ENCODE assay signal across 1 cellular context in the genomic region with DNA sequence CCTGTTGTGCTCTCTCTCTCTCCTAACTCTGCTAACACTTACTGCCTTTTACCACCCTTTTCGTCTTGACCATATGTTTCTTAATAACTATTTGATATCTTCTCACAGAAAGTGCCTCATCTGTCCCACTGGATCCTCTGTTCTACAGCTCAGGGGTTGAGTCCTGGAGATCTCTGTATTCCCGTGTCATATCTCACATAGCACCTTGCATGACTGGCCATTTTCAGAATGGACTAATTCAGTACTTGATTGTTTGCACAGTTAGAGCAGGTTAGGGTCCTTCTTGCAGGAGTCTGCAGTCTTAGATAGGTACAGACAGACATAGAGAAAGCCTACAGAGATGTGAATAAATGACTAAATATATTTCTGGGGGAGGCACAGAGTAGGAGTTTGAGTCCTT.
TF ChIP-seq lines count a peak whose summit lies in the region.

No MANE protein-coding gene starts in this region.

TF ChIP-seq in K562, 482 proteins besides CTCF, POLR2A, EP300 and RAD21 (continued from another document and continues in another):
- TF ChIP-seq, protein P1, sequence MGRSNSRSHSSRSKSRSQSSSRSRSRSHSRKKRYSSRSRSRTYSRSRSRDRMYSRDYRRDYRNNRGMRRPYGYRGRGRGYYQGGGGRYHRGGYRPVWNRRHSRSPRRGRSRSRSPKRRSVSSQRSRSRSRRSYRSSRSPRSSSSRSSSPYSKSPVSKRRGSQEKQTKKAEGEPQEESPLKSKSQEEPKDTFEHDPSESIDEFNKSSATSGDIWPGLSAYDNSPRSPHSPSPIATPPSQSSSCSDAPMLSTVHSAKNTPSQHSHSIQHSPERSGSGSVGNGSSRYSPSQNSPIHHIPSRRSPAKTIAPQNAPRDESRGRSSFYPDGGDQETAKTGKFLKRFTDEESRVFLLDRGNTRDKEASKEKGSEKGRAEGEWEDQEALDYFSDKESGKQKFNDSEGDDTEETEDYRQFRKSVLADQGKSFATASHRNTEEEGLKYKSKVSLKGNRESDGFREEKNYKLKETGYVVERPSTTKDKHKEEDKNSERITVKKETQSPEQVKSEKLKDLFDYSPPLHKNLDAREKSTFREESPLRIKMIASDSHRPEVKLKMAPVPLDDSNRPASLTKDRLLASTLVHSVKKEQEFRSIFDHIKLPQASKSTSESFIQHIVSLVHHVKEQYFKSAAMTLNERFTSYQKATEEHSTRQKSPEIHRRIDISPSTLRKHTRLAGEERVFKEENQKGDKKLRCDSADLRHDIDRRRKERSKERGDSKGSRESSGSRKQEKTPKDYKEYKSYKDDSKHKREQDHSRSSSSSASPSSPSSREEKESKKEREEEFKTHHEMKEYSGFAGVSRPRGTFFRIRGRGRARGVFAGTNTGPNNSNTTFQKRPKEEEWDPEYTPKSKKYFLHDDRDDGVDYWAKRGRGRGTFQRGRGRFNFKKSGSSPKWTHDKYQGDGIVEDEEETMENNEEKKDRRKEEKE (IDR thresholded peaks at IDR 0.05; ENCODE audit: borderline replicate concordance in 1 of 2, control insufficient read depth in 1 of 2, low read depth in 2 of 2, low read length in 1 of 2), result peak in 1 of 2 experiments; percentile 54; a peak in 1 of 4 replicates
- no peak for TF ChIP-seq POLR2B (IDR thresholded peaks at IDR 0.05; ENCODE audit: low read depth, partially characterized antibody)
- no peak for TF ChIP-seq ZNF224 (CRISPR knock-in tag; IDR thresholded peaks at IDR 0.05)
- no peak for TF ChIP-seq LCOR (CRISPR knock-in tag; IDR thresholded peaks at IDR 0.05)
- TF ChIP-seq ARNT (IDR thresholded peaks at IDR 0.05), result peak in 1 of 2 experiments; percentile 44; a peak in 1 of 4 replicates
- TF ChIP-seq GATAD2A (IDR thresholded peaks at IDR 0.05), result 0 out of 2 replicates have a peak, but pooled peaks have one; percentile 24
- no peak for TF ChIP-seq RFX1 (IDR thresholded peaks at IDR 0.05)
- no peak for TF ChIP-seq GATAD2B (IDR thresholded peaks at IDR 0.05; ENCODE audit: borderline replicate concordance)
- TF ChIP-seq SP2 (IDR thresholded peaks at IDR 0.05; ENCODE audit: extremely low read depth, low read depth, low read length, poor library complexity, severe bottlenecking), result no peak
- no peak for TF ChIP-seq CC2D1A (IDR thresholded peaks at IDR 0.05)
- TF ChIP-seq GTF2E2 (tag; IDR thresholded peaks at IDR 0.05), result no peak
- peak; percentile 73 for TF ChIP-seq MAFF (IDR thresholded peaks at IDR 0.05; ENCODE audit: low read length)
- TF ChIP-seq NRF1 (conservative IDR thresholded peaks at IDR 0.05 in 1 of 2, IDR thresholded peaks at IDR 0.05 in 1 of 2), result no peak
- no peak for TF ChIP-seq ESRRA (IDR thresholded peaks at IDR 0.05; ENCODE audit: borderline replicate concordance, low read depth)
- TF ChIP-seq, protein P2, sequence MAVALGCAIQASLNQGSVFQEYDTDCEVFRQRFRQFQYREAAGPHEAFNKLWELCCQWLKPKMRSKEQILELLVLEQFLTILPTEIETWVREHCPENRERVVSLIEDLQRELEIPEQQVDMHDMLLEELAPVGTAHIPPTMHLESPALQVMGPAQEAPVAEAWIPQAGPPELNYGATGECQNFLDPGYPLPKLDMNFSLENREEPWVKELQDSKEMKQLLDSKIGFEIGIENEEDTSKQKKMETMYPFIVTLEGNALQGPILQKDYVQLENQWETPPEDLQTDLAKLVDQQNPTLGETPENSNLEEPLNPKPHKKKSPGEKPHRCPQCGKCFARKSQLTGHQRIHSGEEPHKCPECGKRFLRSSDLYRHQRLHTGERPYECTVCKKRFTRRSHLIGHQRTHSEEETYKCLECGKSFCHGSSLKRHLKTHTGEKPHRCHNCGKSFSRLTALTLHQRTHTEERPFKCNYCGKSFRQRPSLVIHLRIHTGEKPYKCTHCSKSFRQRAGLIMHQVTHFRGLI (CRISPR knock-in tag; IDR thresholded peaks at IDR 0.05), result no peak
- TF ChIP-seq, protein P3, sequence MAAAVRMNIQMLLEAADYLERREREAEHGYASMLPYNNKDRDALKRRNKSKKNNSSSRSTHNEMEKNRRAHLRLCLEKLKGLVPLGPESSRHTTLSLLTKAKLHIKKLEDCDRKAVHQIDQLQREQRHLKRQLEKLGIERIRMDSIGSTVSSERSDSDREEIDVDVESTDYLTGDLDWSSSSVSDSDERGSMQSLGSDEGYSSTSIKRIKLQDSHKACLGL (CRISPR knock-in tag; IDR thresholded peaks at IDR 0.05; ENCODE audit: borderline replicate concordance, poor library complexity, severe bottlenecking), result no peak
- TF ChIP-seq, protein P4, sequence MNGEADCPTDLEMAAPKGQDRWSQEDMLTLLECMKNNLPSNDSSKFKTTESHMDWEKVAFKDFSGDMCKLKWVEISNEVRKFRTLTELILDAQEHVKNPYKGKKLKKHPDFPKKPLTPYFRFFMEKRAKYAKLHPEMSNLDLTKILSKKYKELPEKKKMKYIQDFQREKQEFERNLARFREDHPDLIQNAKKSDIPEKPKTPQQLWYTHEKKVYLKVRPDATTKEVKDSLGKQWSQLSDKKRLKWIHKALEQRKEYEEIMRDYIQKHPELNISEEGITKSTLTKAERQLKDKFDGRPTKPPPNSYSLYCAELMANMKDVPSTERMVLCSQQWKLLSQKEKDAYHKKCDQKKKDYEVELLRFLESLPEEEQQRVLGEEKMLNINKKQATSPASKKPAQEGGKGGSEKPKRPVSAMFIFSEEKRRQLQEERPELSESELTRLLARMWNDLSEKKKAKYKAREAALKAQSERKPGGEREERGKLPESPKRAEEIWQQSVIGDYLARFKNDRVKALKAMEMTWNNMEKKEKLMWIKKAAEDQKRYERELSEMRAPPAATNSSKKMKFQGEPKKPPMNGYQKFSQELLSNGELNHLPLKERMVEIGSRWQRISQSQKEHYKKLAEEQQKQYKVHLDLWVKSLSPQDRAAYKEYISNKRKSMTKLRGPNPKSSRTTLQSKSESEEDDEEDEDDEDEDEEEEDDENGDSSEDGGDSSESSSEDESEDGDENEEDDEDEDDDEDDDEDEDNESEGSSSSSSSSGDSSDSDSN (IDR thresholded peaks at IDR 0.05; ENCODE audit: borderline replicate concordance in 1 of 2, low read depth in 2 of 2, low read length in 2 of 2), result no peak
- TF ChIP-seq SMAD3 (CRISPR knock-in tag; conservative IDR thresholded peaks at IDR 0.05), result no peak
- TF ChIP-seq ZNF644 (tag; IDR thresholded peaks at IDR 0.05; ENCODE audit: low read depth), result no peak
- TF ChIP-seq MEF2A (IDR thresholded peaks at IDR 0.05; ENCODE audit: control insufficient read depth, low read depth, low read length), result no peak
- TF ChIP-seq BHLHE40 (IDR thresholded peaks at IDR 0.05; ENCODE audit: low read length), result 0 out of 2 replicates have a peak, but pooled peaks have one; percentile 21
- peak; percentile 73 for TF ChIP-seq SMARCE1 (IDR thresholded peaks at IDR 0.05)
- TF ChIP-seq PURB (CRISPR knock-in tag; IDR thresholded peaks at IDR 0.05; ENCODE audit: low read depth), result no peak
- TF ChIP-seq, protein P5, sequence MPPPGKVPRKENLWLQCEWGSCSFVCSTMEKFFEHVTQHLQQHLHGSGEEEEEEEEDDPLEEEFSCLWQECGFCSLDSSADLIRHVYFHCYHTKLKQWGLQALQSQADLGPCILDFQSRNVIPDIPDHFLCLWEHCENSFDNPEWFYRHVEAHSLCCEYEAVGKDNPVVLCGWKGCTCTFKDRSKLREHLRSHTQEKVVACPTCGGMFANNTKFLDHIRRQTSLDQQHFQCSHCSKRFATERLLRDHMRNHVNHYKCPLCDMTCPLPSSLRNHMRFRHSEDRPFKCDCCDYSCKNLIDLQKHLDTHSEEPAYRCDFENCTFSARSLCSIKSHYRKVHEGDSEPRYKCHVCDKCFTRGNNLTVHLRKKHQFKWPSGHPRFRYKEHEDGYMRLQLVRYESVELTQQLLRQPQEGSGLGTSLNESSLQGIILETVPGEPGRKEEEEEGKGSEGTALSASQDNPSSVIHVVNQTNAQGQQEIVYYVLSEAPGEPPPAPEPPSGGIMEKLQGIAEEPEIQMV (tag; conservative IDR thresholded peaks at IDR 0.05; ENCODE audit: low read depth), result no peak
- TF ChIP-seq CBFA2T2 (conservative IDR thresholded peaks at IDR 0.05), result peak; percentile 89
- TF ChIP-seq, protein P6, sequence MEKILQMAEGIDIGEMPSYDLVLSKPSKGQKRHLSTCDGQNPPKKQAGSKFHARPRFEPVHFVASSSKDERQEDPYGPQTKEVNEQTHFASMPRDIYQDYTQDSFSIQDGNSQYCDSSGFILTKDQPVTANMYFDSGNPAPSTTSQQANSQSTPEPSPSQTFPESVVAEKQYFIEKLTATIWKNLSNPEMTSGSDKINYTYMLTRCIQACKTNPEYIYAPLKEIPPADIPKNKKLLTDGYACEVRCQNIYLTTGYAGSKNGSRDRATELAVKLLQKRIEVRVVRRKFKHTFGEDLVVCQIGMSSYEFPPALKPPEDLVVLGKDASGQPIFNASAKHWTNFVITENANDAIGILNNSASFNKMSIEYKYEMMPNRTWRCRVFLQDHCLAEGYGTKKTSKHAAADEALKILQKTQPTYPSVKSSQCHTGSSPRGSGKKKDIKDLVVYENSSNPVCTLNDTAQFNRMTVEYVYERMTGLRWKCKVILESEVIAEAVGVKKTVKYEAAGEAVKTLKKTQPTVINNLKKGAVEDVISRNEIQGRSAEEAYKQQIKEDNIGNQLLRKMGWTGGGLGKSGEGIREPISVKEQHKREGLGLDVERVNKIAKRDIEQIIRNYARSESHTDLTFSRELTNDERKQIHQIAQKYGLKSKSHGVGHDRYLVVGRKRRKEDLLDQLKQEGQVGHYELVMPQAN (IDR thresholded peaks at IDR 0.05; ENCODE audit: borderline replicate concordance), result no peak
- no peak for TF ChIP-seq MEF2D (tag; conservative IDR thresholded peaks at IDR 0.05; ENCODE audit: low read depth)
- TF ChIP-seq, protein P7, sequence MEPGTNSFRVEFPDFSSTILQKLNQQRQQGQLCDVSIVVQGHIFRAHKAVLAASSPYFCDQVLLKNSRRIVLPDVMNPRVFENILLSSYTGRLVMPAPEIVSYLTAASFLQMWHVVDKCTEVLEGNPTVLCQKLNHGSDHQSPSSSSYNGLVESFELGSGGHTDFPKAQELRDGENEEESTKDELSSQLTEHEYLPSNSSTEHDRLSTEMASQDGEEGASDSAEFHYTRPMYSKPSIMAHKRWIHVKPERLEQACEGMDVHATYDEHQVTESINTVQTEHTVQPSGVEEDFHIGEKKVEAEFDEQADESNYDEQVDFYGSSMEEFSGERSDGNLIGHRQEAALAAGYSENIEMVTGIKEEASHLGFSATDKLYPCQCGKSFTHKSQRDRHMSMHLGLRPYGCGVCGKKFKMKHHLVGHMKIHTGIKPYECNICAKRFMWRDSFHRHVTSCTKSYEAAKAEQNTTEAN (CRISPR knock-in tag; IDR thresholded peaks at IDR 0.05), result no peak
- TF ChIP-seq KDM4B (IDR thresholded peaks at IDR 0.05; ENCODE audit: borderline replicate concordance in 2 of 2, low read depth in 1 of 2), result no peak
- TF ChIP-seq, protein P8, sequence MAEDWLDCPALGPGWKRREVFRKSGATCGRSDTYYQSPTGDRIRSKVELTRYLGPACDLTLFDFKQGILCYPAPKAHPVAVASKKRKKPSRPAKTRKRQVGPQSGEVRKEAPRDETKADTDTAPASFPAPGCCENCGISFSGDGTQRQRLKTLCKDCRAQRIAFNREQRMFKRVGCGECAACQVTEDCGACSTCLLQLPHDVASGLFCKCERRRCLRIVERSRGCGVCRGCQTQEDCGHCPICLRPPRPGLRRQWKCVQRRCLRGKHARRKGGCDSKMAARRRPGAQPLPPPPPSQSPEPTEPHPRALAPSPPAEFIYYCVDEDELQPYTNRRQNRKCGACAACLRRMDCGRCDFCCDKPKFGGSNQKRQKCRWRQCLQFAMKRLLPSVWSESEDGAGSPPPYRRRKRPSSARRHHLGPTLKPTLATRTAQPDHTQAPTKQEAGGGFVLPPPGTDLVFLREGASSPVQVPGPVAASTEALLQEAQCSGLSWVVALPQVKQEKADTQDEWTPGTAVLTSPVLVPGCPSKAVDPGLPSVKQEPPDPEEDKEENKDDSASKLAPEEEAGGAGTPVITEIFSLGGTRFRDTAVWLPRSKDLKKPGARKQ (CRISPR knock-in tag; IDR thresholded peaks at IDR 0.05), result no peak
- TF ChIP-seq TRIM24 (IDR thresholded peaks at IDR 0.05), result peak; percentile 55 to 65; a peak in 2 of 4 replicates
- TF ChIP-seq PHF21A (IDR thresholded peaks at IDR 0.05; ENCODE audit: borderline replicate concordance, low read depth), result no peak
- 0 out of 4 replicates have a peak, but pooled peaks of 1 of the 2 experiments have one; percentile 34 for TF ChIP-seq HDAC1 (IDR thresholded peaks at IDR 0.05)
- no peak for TF ChIP-seq ZFP1 (CRISPR knock-in tag; IDR thresholded peaks at IDR 0.05)
- no peak for TF ChIP-seq U2AF1 (optimal IDR thresholded peaks at IDR 0.05; ENCODE audit: low read depth, low read length)
- no peak for TF ChIP-seq ZNF24 (IDR thresholded peaks at IDR 0.05)
- TF ChIP-seq NELFE (IDR thresholded peaks at IDR 0.05; ENCODE audit: insufficient read depth, insufficient read length), result no peak
- TF ChIP-seq, protein P9, sequence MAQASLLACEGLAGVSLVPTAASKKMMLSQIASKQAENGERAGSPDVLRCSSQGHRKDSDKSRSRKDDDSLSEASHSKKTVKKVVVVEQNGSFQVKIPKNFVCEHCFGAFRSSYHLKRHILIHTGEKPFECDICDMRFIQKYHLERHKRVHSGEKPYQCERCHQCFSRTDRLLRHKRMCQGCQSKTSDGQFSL (CRISPR knock-in tag; IDR thresholded peaks at IDR 0.05), result no peak
- TF ChIP-seq, protein P9 (tag; IDR thresholded peaks at IDR 0.05), result no peak
